In genomic region chr1:156095906-156096508, GRCh38 we compare ENCODE assay signal across 11 cellular contexts. TPM values are rescaled to one million over a fixed set of nuclear protein-coding genes. Genes with fewer than 3 reads are reported as not detected.
DNase-seq lines count a peak whose midpoint lies in the region; ATAC-seq, FAIRE-seq and TF ChIP-seq lines count a peak whose summit lies in the region.
"Had no signal": no experiment of that assay in that cellular context is flagged by ENCODE, and none has a peak within 500 bp of the region (broad histone marks: within the 10 kb centered on the region; RNA-seq: fewer than 3 reads in every experiment).

No MANE protein-coding gene starts in this region.

- no peaks in the 10 kb centered on the region for H3K27me3 ChIP-seq in gastroesophageal sphincter
- H3K27me3 ChIP-seq: ovary had no signal

- H3K4me3 ChIP-seq in gastroesophageal sphincter: no peak overlapping the region
- H3K4me3 ChIP-seq: ovary had no signal

- TF ChIP-seq POLR2A in gastroesophageal sphincter (IDR thresholded peaks at IDR 0.05): no peak

- ATAC-seq in activated CD8-positive, alpha-beta memory T cell treated with anti-CD3 and anti-CD28 coated beads, Interleukin-2, amount 10 ng/mL, durations not matched to agents 7 days and 5 days: no peak
- ATAC-seq in gastroesophageal sphincter (peak; percentile 7), GM18909 (IDR thresholded peaks at IDR 0.05; ENCODE audit: poor library complexity, unreplicated experiment) (no peak)

- H3K27ac Mint-ChIP-seq in activated CD8-positive, alpha-beta memory T cell treated with anti-CD3 and anti-CD28 coated beads, Interleukin-2, amount 10 ng/mL, durations not matched to agents 7 days and 5 days: peak overlapping the region; percentile 44
- peak overlapping the region; percentile 83 for H3K27ac Mint-ChIP-seq in activated CD4-positive, alpha-beta memory T cell treated with anti-CD3 and anti-CD28 coated beads, Interleukin-2, amount 10 ng/mL, durations not matched to agents 7 days and 5 days
- peak overlapping the region; percentile 97 for H3K27ac Mint-ChIP-seq in stimulated activated naive CD8-positive, alpha-beta T cell treated with anti-CD3 and anti-CD28 coated beads, Interleukin-15, Interleukin-2, amounts not matched to agents 100 ng/mL and 50 ng/mL, for 24 hours

- no peaks in the 10 kb centered on the region for H3K9me3 Mint-ChIP-seq in activated CD8-positive, alpha-beta memory T cell treated with anti-CD3 and anti-CD28 coated beads, Interleukin-2, amount 10 ng/mL, durations not matched to agents 7 days and 5 days (ENCODE audit: low read depth)
- no peaks in the 10 kb centered on the region for H3K9me3 Mint-ChIP-seq in activated CD4-positive, alpha-beta memory T cell treated with anti-CD3 and anti-CD28 coated beads, Interleukin-2, amount 10 ng/mL, durations not matched to agents 7 days and 5 days
- no peaks in the 10 kb centered on the region for H3K9me3 Mint-ChIP-seq in stimulated activated naive CD8-positive, alpha-beta T cell treated with anti-CD3 and anti-CD28 coated beads, Interleukin-15, Interleukin-2, amounts not matched to agents 100 ng/mL and 50 ng/mL, for 24 hours

- peaks cover 0 to 36% (median 18%) of the 10 kb centered on the region in 3 donors for H3K4me1 ChIP-seq in gastroesophageal sphincter

- CTCF ChIA-PET in activated CD8-positive, alpha-beta memory T cell treated with anti-CD3 and anti-CD28 coated beads, Interleukin-2, amount 10 ng/mL, durations not matched to agents 7 days and 5 days (lab: Charles Lee): interaction anchor here (1.1 to 27.0 kb wide), 11 partner anchors 10 to 158 kb away, joined by 3 to 979 read pairs (median 7); partner anchors contain the start of genes LMNA, PMF1 and SEMA4A
- CTCF ChIA-PET in activated CD4-positive, alpha-beta memory T cell treated with anti-CD3 and anti-CD28 coated beads, Interleukin-2, amount 10 ng/mL, durations not matched to agents 7 days and 5 days (lab: Charles Lee): interaction anchor here (0.7 to 17.8 kb wide), 20 partner anchors 9 to 242 kb away, joined by 3 to 612 read pairs (median 4); partner anchors contain the start of genes CCT3, LMNA, MEX3A and TSACC

- POLR2A ChIA-PET in activated CD4-positive, alpha-beta memory T cell treated with anti-CD3 and anti-CD28 coated beads, Interleukin-2, amount 10 ng/mL, durations not matched to agents 7 days and 5 days (lab: Charles Lee): interaction anchor here (0.8 to 14.4 kb wide), 12 partner anchors 11 to 241 kb away, joined by 3 to 222 read pairs (median 7); partner anchors contain the start of genes KHDC4, LMNA, PMF1 and SMG5

- peak overlapping the region in 3 of 4 donors; percentile 81 to 88 (median 81) for H3K27ac ChIP-seq in gastroesophageal sphincter

- no peak for TF ChIP-seq CTCF in gastroesophageal sphincter (IDR thresholded peaks at IDR 0.05)

- H3K36me3 Mint-ChIP-seq in activated CD8-positive, alpha-beta memory T cell treated with anti-CD3 and anti-CD28 coated beads, Interleukin-2, amount 10 ng/mL, durations not matched to agents 7 days and 5 days: peaks cover 1% of the 10 kb centered on the region
- H3K36me3 Mint-ChIP-seq in activated CD4-positive, alpha-beta memory T cell treated with anti-CD3 and anti-CD28 coated beads, Interleukin-2, amount 10 ng/mL, durations not matched to agents 7 days and 5 days (ENCODE audit: low read depth): no peaks in the 10 kb centered on the region
- H3K36me3 Mint-ChIP-seq in stimulated activated naive CD8-positive, alpha-beta T cell treated with anti-CD3 and anti-CD28 coated beads, Interleukin-15, Interleukin-2, amounts not matched to agents 100 ng/mL and 50 ng/mL, for 24 hours (ENCODE audit: low read depth): peaks cover 5% of the 10 kb centered on the region

- H3K36me3 ChIP-seq in gastroesophageal sphincter: peaks cover 0 to 3% of the 10 kb centered on the region in 2 donors
- H3K36me3 ChIP-seq: ovary had no signal

- DNase-seq in activated CD8-positive, alpha-beta memory T cell treated with anti-CD3 and anti-CD28 coated beads, Interleukin-2, amount 10 ng/mL, durations not matched to agents 7 days and 5 days: no peak
- no peak for DNase-seq in activated CD8-positive, alpha-beta memory T cell treated with anti-CD3 and anti-CD28 coated beads for 24 hours
- DNase-seq in activated CD4-positive, alpha-beta memory T cell treated with anti-CD3 and anti-CD28 coated beads, Interleukin-2, amount 10 ng/mL, durations not matched to agents 7 days and 5 days: no peak
- no peak for DNase-seq in NK-92 (lab: John Stamatoyannopoulos, UW; ENCODE audit: unreplicated experiment)
- DNase-seq in GM19239 (ENCODE audit: insufficient read length, low spot score): no peak
- DNase-seq: SIG-M5 had no signal

- peaks cover 40% of the 10 kb centered on the region for H3K4me1 Mint-ChIP-seq in activated CD8-positive, alpha-beta memory T cell treated with anti-CD3 and anti-CD28 coated beads, Interleukin-2, amount 10 ng/mL, durations not matched to agents 7 days and 5 days
- peaks cover 42% of the 10 kb centered on the region for H3K4me1 Mint-ChIP-seq in activated CD4-positive, alpha-beta memory T cell treated with anti-CD3 and anti-CD28 coated beads, Interleukin-2, amount 10 ng/mL, durations not matched to agents 7 days and 5 days
- peaks cover 55% of the 10 kb centered on the region for H3K4me1 Mint-ChIP-seq in stimulated activated naive CD8-positive, alpha-beta T cell treated with anti-CD3 and anti-CD28 coated beads, Interleukin-15, Interleukin-2, amounts not matched to agents 100 ng/mL and 50 ng/mL, for 24 hours (ENCODE audit: low read depth)

- H3K4me3 Mint-ChIP-seq in activated CD8-positive, alpha-beta memory T cell treated with anti-CD3 and anti-CD28 coated beads, Interleukin-2, amount 10 ng/mL, durations not matched to agents 7 days and 5 days: no peak overlapping the region
- no peak overlapping the region for H3K4me3 Mint-ChIP-seq in activated CD4-positive, alpha-beta memory T cell treated with anti-CD3 and anti-CD28 coated beads, Interleukin-2, amount 10 ng/mL, durations not matched to agents 7 days and 5 days
- H3K4me3 Mint-ChIP-seq in stimulated activated naive CD8-positive, alpha-beta T cell treated with anti-CD3 and anti-CD28 coated beads, Interleukin-15, Interleukin-2, amounts not matched to agents 100 ng/mL and 50 ng/mL, for 24 hours: peak overlapping the region; percentile 35

- WGBS in gastroesophageal sphincter (ENCODE audit: low coverage in 1 of 2), 2 donors: 56 to 60% methylated on average over 1 to 3 of the region's 3 CpGs

- FAIRE-seq in GM19239 (lab: Jason Lieb, UNC): no peak

- H3K9me3 ChIP-seq in gastroesophageal sphincter: no peaks in the 10 kb centered on the region
- H3K9me3 ChIP-seq: ovary had no signal

- no peak for TF ChIP-seq EP300 in gastroesophageal sphincter (IDR thresholded peaks at IDR 0.05)

- peaks cover 27% of the 10 kb centered on the region for H3K27me3 Mint-ChIP-seq in activated CD8-positive, alpha-beta memory T cell treated with anti-CD3 and anti-CD28 coated beads, Interleukin-2, amount 10 ng/mL, durations not matched to agents 7 days and 5 days
- peaks cover 13% of the 10 kb centered on the region for H3K27me3 Mint-ChIP-seq in activated CD4-positive, alpha-beta memory T cell treated with anti-CD3 and anti-CD28 coated beads, Interleukin-2, amount 10 ng/mL, durations not matched to agents 7 days and 5 days
- peaks cover 18% of the 10 kb centered on the region for H3K27me3 Mint-ChIP-seq in stimulated activated naive CD8-positive, alpha-beta T cell treated with anti-CD3 and anti-CD28 coated beads, Interleukin-15, Interleukin-2, amounts not matched to agents 100 ng/mL and 50 ng/mL, for 24 hours

RNA-seq across cellular contexts. Expression of gene MEX3A, which starts 13.7 kb away (rescaled TPM):
- under 1 TPM; 0.06 to 0.56 TPM for total RNA-seq in activated CD8-positive, alpha-beta memory T cell treated with anti-CD3 and anti-CD28 coated beads, Interleukin-2, amount 10 ng/mL, durations not matched to agents 7 days and 5 days
- under 1 TPM in 1 of 2 experiments, not detected in 1; 0.05 TPM for total RNA-seq in activated CD4-positive, alpha-beta memory T cell treated with anti-CD3 and anti-CD28 coated beads, Interleukin-2, amount 10 ng/mL, durations not matched to agents 7 days and 5 days
- total RNA-seq in gastroesophageal sphincter: under 1 TPM; under 0.01 to 0.78 (median 0.52) TPM

RNA-seq across cellular contexts. Expression of gene LMNA, which starts 18.5 kb away (rescaled TPM):
- total RNA-seq in activated CD8-positive, alpha-beta memory T cell treated with anti-CD3 and anti-CD28 coated beads, Interleukin-2, amount 10 ng/mL, durations not matched to agents 7 days and 5 days: 10 to 100 TPM; 37.3 to 41.9 TPM
- 100 to 1,000 TPM in 1 of 2 experiments, 10 to 100 TPM in 1; 93.6 to 101 TPM for total RNA-seq in activated CD4-positive, alpha-beta memory T cell treated with anti-CD3 and anti-CD28 coated beads, Interleukin-2, amount 10 ng/mL, durations not matched to agents 7 days and 5 days
- 100 to 1,000 TPM; 327 to 617 (median 519) TPM for total RNA-seq in gastroesophageal sphincter

RNA-seq across cellular contexts. Expression of gene RAB25, which starts 35.0 kb away (rescaled TPM):
- not detected for total RNA-seq in activated CD8-positive, alpha-beta memory T cell treated with anti-CD3 and anti-CD28 coated beads, Interleukin-2, amount 10 ng/mL, durations not matched to agents 7 days and 5 days
- under 1 TPM in 1 of 2 experiments, not detected in 1; 0.53 TPM for total RNA-seq in activated CD4-positive, alpha-beta memory T cell treated with anti-CD3 and anti-CD28 coated beads, Interleukin-2, amount 10 ng/mL, durations not matched to agents 7 days and 5 days
- total RNA-seq in gastroesophageal sphincter: 10 to 100 TPM in 1 of 4 donors, not detected in 3; 22.1 TPM
- total RNA-seq: M059J had no signal

RNA-seq across cellular contexts. Expression of gene LAMTOR2, which starts 41.4 kb away (rescaled TPM):
- total RNA-seq in activated CD8-positive, alpha-beta memory T cell treated with anti-CD3 and anti-CD28 coated beads, Interleukin-2, amount 10 ng/mL, durations not matched to agents 7 days and 5 days: 10 to 100 TPM; 59.3 to 60.6 TPM
- 10 to 100 TPM; 63.1 to 66.2 TPM for total RNA-seq in activated CD4-positive, alpha-beta memory T cell treated with anti-CD3 and anti-CD28 coated beads, Interleukin-2, amount 10 ng/mL, durations not matched to agents 7 days and 5 days
- total RNA-seq in gastroesophageal sphincter: 10 to 100 TPM; 66.8 to 79.3 (median 73.1) TPM

RNA-seq across cellular contexts. Expression of gene UBQLN4, which starts 42.4 kb away (rescaled TPM):
- 10 to 100 TPM; 40.3 to 44.8 TPM for total RNA-seq in activated CD8-positive, alpha-beta memory T cell treated with anti-CD3 and anti-CD28 coated beads, Interleukin-2, amount 10 ng/mL, durations not matched to agents 7 days and 5 days
- total RNA-seq in activated CD4-positive, alpha-beta memory T cell treated with anti-CD3 and anti-CD28 coated beads, Interleukin-2, amount 10 ng/mL, durations not matched to agents 7 days and 5 days: 10 to 100 TPM; 27.0 to 31.2 TPM
- total RNA-seq in gastroesophageal sphincter: 10 to 100 TPM; 19.6 to 29.6 (median 24.8) TPM

Comparison
In these comparisons a context has a peak if more than half of its experiments do, and no peak if none do; other contexts are left out.
1. H3K27ac Mint-ChIP-seq: peak in every context shown above with its lines; median percentile 97 in stimulated activated naive CD8-positive, alpha-beta T cell treated with anti-CD3 and anti-CD28 coated beads, Interleukin-15, Interleukin-2, amounts not matched to agents 100 ng/mL and 50 ng/mL, for 24 hours; 83 in activated CD4-positive, alpha-beta memory T cell treated with anti-CD3 and anti-CD28 coated beads, Interleukin-2, amount 10 ng/mL, durations not matched to agents 7 days and 5 days; 44 in activated CD8-positive, alpha-beta memory T cell treated with anti-CD3 and anti-CD28 coated beads, Interleukin-2, amount 10 ng/mL, durations not matched to agents 7 days and 5 days.